8 cellular contexts compared by ENCODE assay signal in genomic region chr2:111747410-111748115, GRCh38.
DNase-seq lines count a peak whose midpoint lies in the region; ATAC-seq, FAIRE-seq and TF ChIP-seq lines count a peak whose summit lies in the region.
"Not testable (repeated sequence)": the region's sequence is repeated elsewhere in the genome, so short reads cannot be mapped to it uniquely, and the experiment has no call there.

No MANE protein-coding gene starts in this region.

- FAIRE-seq in D721Med (lab: Jason Lieb, UNC): peak; percentile 41

- intact Hi-C loops in Right ventricle myocardium inferior (cut with DNase I): not testable (repeated sequence)

- not testable (repeated sequence) for H3K27ac Mint-ChIP-seq in osteocyte (ENCODE audit: unreplicated experiment)

- not testable (repeated sequence) for H3K36me3 Mint-ChIP-seq in osteocyte (ENCODE audit: unreplicated experiment)

- not testable (repeated sequence) for DNase-seq in D721Med (ENCODE audit: insufficient read length, low spot score)
- peak; percentile 55 to 56 for DNase-seq in activated CD4-positive, alpha-beta T cell treated with anti-CD3 and anti-CD28 coated beads for 24 hours (ENCODE audit: low read depth in 2 of 2)
- DNase-seq in activated naive CD8-positive, alpha-beta T cell treated with anti-CD3 and anti-CD28 coated beads, Interleukin-2, amount 50 U/mL, for 16 hours (ENCODE audit: low read depth, low spot score): peak; percentile 41
- DNase-seq in Right ventricle myocardium inferior (ENCODE audit: missing footprints) (peak; percentile 45), osteocyte (ENCODE audit: extremely low spot score, unreplicated experiment) (peak; percentile 91)
- peak; percentile 21 to 43 for DNase-seq in stimulated activated CD8-positive, alpha-beta memory T cell treated with anti-CD3 and anti-CD28 coated beads, Interleukin-4, amount 100 ng/mL, for 4 hours (ENCODE audit: low read depth in 2 of 2, low spot score in 1 of 2)

- peak; percentile 77 for ATAC-seq in GM21423 (IDR thresholded peaks at IDR 0.05; ENCODE audit: unreplicated experiment)
- peak; percentile 77 for ATAC-seq in HG03442 (IDR thresholded peaks at IDR 0.05; ENCODE audit: unreplicated experiment)
- peak; percentile 63 for ATAC-seq in Right ventricle myocardium inferior

- TF ChIP-seq CTCF in D721Med (IDR thresholded peaks at IDR 0.05; ENCODE audit: insufficient read depth, missing control alignments) (peak; percentile 49), osteocyte (IDR thresholded peaks at IDR 0.05) (peak; percentile 66)

- H3K4me1 Mint-ChIP-seq in osteocyte (ENCODE audit: unreplicated experiment): not testable (repeated sequence)

- not testable (repeated sequence) for H3K4me3 Mint-ChIP-seq in osteocyte (ENCODE audit: unreplicated experiment)

- H3K27me3 Mint-ChIP-seq in osteocyte (ENCODE audit: unreplicated experiment): peaks cover 14% of the 10 kb centered on the region

- not testable (repeated sequence) for H3K9me3 Mint-ChIP-seq in osteocyte (ENCODE audit: unreplicated experiment)
